Comparison of ENCODE assay signal across 1 cellular context in genomic region chr10:94192974-94193373, GRCh38.
TF ChIP-seq lines count a peak whose summit lies in the region.

No MANE protein-coding gene starts in this region.

TF ChIP-seq in A549, 52 proteins besides CTCF, POLR2A, EP300 and RAD21 (continued from another document):
- no peak for TF ChIP-seq ATOH8 (CRISPR knock-in tag; IDR thresholded peaks at IDR 0.05; ENCODE audit: low read depth)
- TF ChIP-seq HDAC2 (IDR thresholded peaks at IDR 0.05), result no peak
- no peak for TF ChIP-seq JUNB (IDR thresholded peaks at IDR 0.05)
